Comparison of ENCODE assay signal across 8 cellular contexts in the genomic region with DNA sequence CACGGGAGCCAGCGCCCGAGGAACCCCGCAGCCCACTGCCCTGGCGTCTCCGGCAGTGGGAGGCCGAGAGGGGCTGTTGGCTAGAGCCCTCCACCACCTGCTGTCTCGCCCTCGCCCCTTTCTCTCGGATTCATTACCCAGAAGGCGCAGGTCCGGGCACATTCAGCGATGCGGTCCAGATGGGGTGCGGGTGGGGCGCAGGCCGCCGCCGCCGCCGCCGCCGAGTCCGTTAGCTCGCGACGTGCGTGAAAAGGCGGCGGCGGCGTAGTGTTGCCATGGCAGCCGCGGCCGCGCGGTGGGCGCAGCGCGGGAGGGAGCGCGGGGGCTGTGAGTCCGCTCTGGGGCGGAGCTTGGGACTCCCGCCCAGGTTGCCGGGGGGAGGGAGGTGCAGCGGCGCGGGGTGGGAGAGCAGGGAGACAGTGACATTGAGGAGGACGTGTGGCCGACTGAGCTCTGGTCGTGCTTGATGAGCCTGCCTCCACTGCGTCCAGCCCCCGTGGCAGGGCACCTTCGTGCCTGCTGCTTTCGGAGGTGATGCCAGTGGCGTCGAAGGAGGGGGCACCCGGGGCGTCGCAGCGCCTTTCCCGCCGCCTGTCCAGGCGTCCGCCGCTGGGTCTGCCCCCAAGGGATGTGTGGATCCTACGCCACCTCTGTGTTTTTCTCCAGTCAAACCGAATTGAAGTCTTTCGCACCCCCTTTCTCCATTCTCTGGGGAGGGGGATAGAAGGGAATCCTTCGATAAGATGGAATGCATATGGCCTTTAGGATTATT. TPM values are rescaled to one million over a fixed set of nuclear protein-coding genes. Genes with fewer than 3 reads are reported as not detected.
A peak's percentile ranks its signal among the peaks of the same experiment; 100 is the strongest.
DNase-seq lines count a peak whose midpoint lies in the region; ATAC-seq and TF ChIP-seq lines count a peak whose summit lies in the region.

A gene (minus strand): TSS at position 358 of the 772 bp plus-strand sequence. CDS start 23,774 bp downstream, outside the sequence.

- 1% methylated on average over 71 of the region's 71 CpGs for WGBS in ectodermal cell, 2 experiments
- 0 to 1% methylated on average over 56 to 71 of the region's 71 CpGs for WGBS in lung, 2 donors

- CTCF ChIA-PET in activated CD4-positive, alpha-beta memory T cell treated with anti-CD3 and anti-CD28 coated beads for 36 hours (lab: Charles Lee): interaction anchor here (1.0 to 7.4 kb wide), 8 partner anchors 10 to 737 kb away, joined by 3 to 44 read pairs (median 4); no protein-coding TSS in a partner anchor

- ATAC-seq in HG03432 (IDR thresholded peaks at IDR 0.05; ENCODE audit: unreplicated experiment) (peak; percentile 68), lung (ENCODE audit: insufficient read depth, low FRiP score) (peak; percentile 86)

- peaks cover 3% of the 10 kb centered on the region for H3K27me3 ChIP-seq in ectodermal cell (ENCODE audit: control insufficient read depth, insufficient read depth, low read length, poor library complexity, severe bottlenecking)
- no peaks in the 10 kb centered on the region for H3K27me3 ChIP-seq in lung (ENCODE audit: control insufficient read depth, insufficient read depth)

- no peaks in the 10 kb centered on the region for H3K27me3 Mint-ChIP-seq in activated CD4-positive, alpha-beta memory T cell treated with anti-CD3 and anti-CD28 coated beads for 36 hours

- intact Hi-C loops in activated CD4-positive, alpha-beta memory T cell treated with anti-CD3 and anti-CD28 coated beads for 36 hours (cut with micrococcal nuclease): loop anchor here (1.0 to 5.0 kb wide), 7 partner anchors 54 to 365 kb away; a partner anchor contains a TSS

- H3K27ac ChIP-seq in ectodermal cell (ENCODE audit: insufficient read depth, low read depth, low read length, poor library complexity, severe bottlenecking) (peak within 1 kb of the TSS; percentile 85), lung (ENCODE audit: low read depth in 1 of 2, low read length in 1 of 2) (peak within 1 kb of the TSS; percentile 98 to 99)

- peak; percentile 44 for TF ChIP-seq POLR2A in GM19193 (IDR thresholded peaks at IDR 0.05; ENCODE audit: extremely low read depth, insufficient read depth, insufficient read length)

- DNase-seq in C1 segment of cervical spinal cord (lab: John Stamatoyannopoulos, UW) (peak in 13 of 14 donors; percentile 78 to 96 (median 91)), NCI-H526 (lab: John Stamatoyannopoulos, UW) (peak; percentile 80 to 94), lung (ENCODE audit: low spot score) (peak; percentile 74)
- peak; percentile 80 for DNase-seq in activated CD4-positive, alpha-beta memory T cell treated with anti-CD3 and anti-CD28 coated beads for 36 hours
- DNase-seq in stimulated activated CD4-positive, alpha-beta T cell treated with anti-CD3 and anti-CD28 coated beads, TNF-alpha, amount 100 ng/mL, for 24 hours (ENCODE audit: low read depth in 3 of 3): peak; percentile 33 to 68 (median 38)

- peak within 1 kb of the TSS; percentile 87 for H3K27ac Mint-ChIP-seq in activated CD4-positive, alpha-beta memory T cell treated with anti-CD3 and anti-CD28 coated beads for 36 hours

- H3K36me3 ChIP-seq in ectodermal cell (ENCODE audit: control insufficient read depth, insufficient read depth, low read length): no peaks in the 10 kb centered on the region
- H3K36me3 ChIP-seq in lung (ENCODE audit: control insufficient read depth in 2 of 2, insufficient read depth in 2 of 2, low read length in 2 of 2): no peaks in the 10 kb centered on the region

- POLR2A ChIA-PET in activated CD4-positive, alpha-beta memory T cell treated with anti-CD3 and anti-CD28 coated beads for 36 hours (lab: Charles Lee): interaction anchor here (0.6 to 1.4 kb wide), 4 partner anchors 67 to 309 kb away, joined by 3 to 5 read pairs (median 4); no protein-coding TSS in a partner anchor

- H3K4me3 Mint-ChIP-seq in activated CD4-positive, alpha-beta memory T cell treated with anti-CD3 and anti-CD28 coated beads for 36 hours: peak within 1 kb of the TSS; percentile 84

- H3K9me3 Mint-ChIP-seq in activated CD4-positive, alpha-beta memory T cell treated with anti-CD3 and anti-CD28 coated beads for 36 hours: no peaks in the 10 kb centered on the region

- peaks cover 47% of the 10 kb centered on the region for H3K4me1 Mint-ChIP-seq in activated CD4-positive, alpha-beta memory T cell treated with anti-CD3 and anti-CD28 coated beads for 36 hours (ENCODE audit: low read depth)

- H3K4me3 ChIP-seq in ectodermal cell (ENCODE audit: insufficient read depth, low read depth, low read length) (peak within 1 kb of the TSS; percentile 77), lung (peak within 1 kb of the TSS; percentile 99)

- H3K9me3 ChIP-seq in ectodermal cell (ENCODE audit: control insufficient read depth, low read length): no peaks in the 10 kb centered on the region
- H3K9me3 ChIP-seq in lung (ENCODE audit: control insufficient read depth in 2 of 2, insufficient read depth in 1 of 2, low read length in 1 of 2): no peaks in the 10 kb centered on the region

- H3K4me1 ChIP-seq in ectodermal cell (ENCODE audit: control insufficient read depth, insufficient read depth, low read length) (no peaks in the 10 kb centered on the region), lung (ENCODE audit: control insufficient read depth in 2 of 2, insufficient read depth in 2 of 2, low read length in 2 of 2) (peaks cover 0 to 13% of the 10 kb centered on the region in 2 donors)

- no peak for TF ChIP-seq CTCF in lung (IDR thresholded peaks at IDR 0.05; ENCODE audit: control extremely low read depth, extremely low read depth)

- H3K36me3 Mint-ChIP-seq in activated CD4-positive, alpha-beta memory T cell treated with anti-CD3 and anti-CD28 coated beads for 36 hours: no peaks in the 10 kb centered on the region

RNA-seq across cellular contexts. Expression of the gene that starts here (rescaled TPM):
- total RNA-seq in activated CD4-positive, alpha-beta memory T cell treated with anti-CD3 and anti-CD28 coated beads for 36 hours: 10 to 100 TPM; 13.9 to 16.8 TPM
- polyA plus RNA-seq in ectodermal cell (2013, experiment 1 of 4): 13.4 TPM
- polyA plus RNA-seq in ectodermal cell (2013, experiment 2 of 4): 11.8 TPM
- 10.2 TPM for polyA plus RNA-seq in ectodermal cell (2013, experiment 3 of 4)
- polyA plus RNA-seq in ectodermal cell (2013, experiment 4 of 4): 10.0 TPM
- 10 to 100 TPM; 15.7 to 20.5 TPM for total RNA-seq in lung
- 1 to 10 TPM; 2.4 to 3.0 TPM for polyA plus RNA-seq in lung

Comparison
In these comparisons a context has a peak if more than half of its experiments do, and no peak if none do; other contexts are left out.
1. Peak in every context shown above with its lines: DNase-seq, ATAC-seq, H3K4me3 ChIP-seq and H3K27ac ChIP-seq.
2. DNase-seq: peak in every context shown above with its lines; median percentile 91 in C1 segment of cervical spinal cord; 87 in NCI-H526; 80 in activated CD4-positive, alpha-beta memory T cell treated with anti-CD3 and anti-CD28 coated beads for 36 hours; 74 in lung; 38 in stimulated activated CD4-positive, alpha-beta T cell treated with anti-CD3 and anti-CD28 coated beads, TNF-alpha, amount 100 ng/mL, for 24 hours.